8 cellular contexts compared by ENCODE assay signal in the genomic region with DNA sequence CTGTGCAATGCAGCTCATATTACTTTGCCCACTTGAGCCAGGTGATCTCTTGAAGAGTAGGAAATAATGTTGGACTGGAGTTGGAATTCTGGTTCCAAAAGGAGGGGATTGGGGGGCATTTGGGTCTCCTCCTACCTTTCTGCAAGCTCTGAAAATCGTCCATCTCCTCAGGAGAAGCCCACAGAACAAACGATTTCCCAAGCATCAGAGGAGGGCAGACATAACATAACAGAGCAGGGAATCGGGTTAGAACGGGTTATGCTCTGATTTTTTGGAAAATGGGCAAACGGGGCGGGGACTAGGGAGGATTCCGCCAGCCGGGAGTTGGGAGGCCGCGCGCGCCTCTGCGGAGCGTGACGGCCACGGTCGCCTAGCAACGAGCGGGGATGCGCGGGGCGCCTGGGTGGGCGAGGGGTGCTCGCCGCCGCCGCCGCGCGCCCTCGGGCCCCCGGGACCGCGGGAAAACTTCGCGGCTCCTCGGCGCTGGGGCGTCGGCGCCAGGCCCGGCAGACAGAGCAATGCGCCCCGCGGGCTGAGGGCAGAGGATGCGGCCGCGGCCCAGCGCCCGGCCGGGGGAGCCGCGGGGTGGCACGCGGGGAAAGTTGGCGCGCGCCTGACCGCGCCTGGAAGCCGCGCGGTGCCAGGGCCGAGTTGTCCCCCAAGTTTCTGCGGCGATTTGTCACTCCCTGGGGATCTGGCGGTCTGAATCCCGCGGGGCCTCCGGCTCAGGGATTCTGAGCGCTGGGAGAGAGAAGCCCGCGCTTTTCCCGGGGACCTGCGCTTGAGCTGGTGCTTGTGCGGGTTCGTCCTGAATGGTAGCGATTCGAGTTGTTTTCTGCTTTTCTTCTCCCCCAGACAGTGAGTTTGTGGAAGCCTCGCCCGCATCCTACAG. TPM values are rescaled to one million over a fixed set of nuclear protein-coding genes. Genes with fewer than 3 reads are reported as not detected.
DNase-seq lines count a peak whose midpoint lies in the region; ATAC-seq and TF ChIP-seq lines count a peak whose summit lies in the region.

No MANE protein-coding gene starts in this region.

- CTCF ChIA-PET in A673 (lab: Charles Lee): interaction anchor here (0.6 to 0.7 kb wide), 3 partner anchors 78 to 227 kb away, joined by 3 to 4 read pairs (median 3); no protein-coding TSS in a partner anchor

- H3K36me3 ChIP-seq in A673 (ENCODE audit: insufficient read depth, low read length, poor library complexity, severe bottlenecking): no peaks in the 10 kb centered on the region
- no peaks in the 10 kb centered on the region for H3K36me3 ChIP-seq in colonic mucosa
- H3K36me3 ChIP-seq in subcutaneous abdominal adipose tissue (ENCODE audit: control insufficient read depth in 5 of 5, insufficient read depth in 5 of 5, low read length in 5 of 5): no peaks in the 10 kb centered on the region

- H3K27me3 ChIP-seq in A673 (replicated peaks; ENCODE audit: insufficient read depth, low read depth, low read length, poor library complexity) (no peaks in the 10 kb centered on the region), colonic mucosa (peaks cover 43% of the 10 kb centered on the region), subcutaneous abdominal adipose tissue (ENCODE audit: control insufficient read depth in 5 of 5, insufficient read depth in 4 of 5, low read length in 5 of 5) (peaks cover 0 to 5% (median 0%) of the 10 kb centered on the region in 5 donors)

- no TSS peak for BruUV-seq in A673 (replicated peaks; lab: Mats Ljungman, UMichigan)

- H3K4me1 ChIP-seq in A673 (ENCODE audit: insufficient read depth, low read length, poor library complexity, severe bottlenecking) (peaks cover 13% of the 10 kb centered on the region), colonic mucosa (no peaks in the 10 kb centered on the region), subcutaneous abdominal adipose tissue (ENCODE audit: control insufficient read depth in 5 of 5, insufficient read depth in 5 of 5, low read length in 5 of 5) (peaks cover 0 to 17% (median 12%) of the 10 kb centered on the region in 5 donors)

- TF ChIP-seq POLR2A in lower leg skin (IDR thresholded peaks at IDR 0.05): no peak

- H3K27ac ChIP-seq in A673 (ENCODE audit: low read depth, low read length, poor library complexity, severe bottlenecking) (no peak overlapping the region), colonic mucosa (no peak overlapping the region), subcutaneous abdominal adipose tissue (ENCODE audit: low read depth, low read length) (no peak overlapping the region)

- peak overlapping the region; percentile 3 to 42 for H3K9ac ChIP-seq in colonic mucosa (ENCODE audit: low read depth in 2 of 2, low read length in 2 of 2)
- peak overlapping the region in 3 of 5 donors; percentile 52 to 65 (median 54) for H3K9ac ChIP-seq in subcutaneous abdominal adipose tissue (ENCODE audit: low read length in 5 of 5)

- 0 to 2% methylated on average over 38 to 65 of the region's 81 CpGs for WGBS in lower leg skin, 2 donors

- intact Hi-C loops in A673 (cut with micrococcal nuclease; ENCODE audit: unreplicated experiment): no loop called here
- intact Hi-C loops in colonic mucosa (cut with DNase I): no loop called here
- intact Hi-C loops in lower leg skin (cut with DNase I; ENCODE audit: low total_unique reads): no loop called here

- POLR2A ChIA-PET in A673 (lab: Charles Lee; ENCODE audit: low non-redundant PET): no interaction called here

- DNase-seq in A673 (ENCODE audit: low spot score) (peak; percentile 82), NCI-H748 (lab: John Stamatoyannopoulos, UW; ENCODE audit: unreplicated experiment) (peak; percentile 80), colonic mucosa (peak; percentile 48), lower leg skin (ENCODE audit: low spot score in 2 of 2) (peak; percentile 33 to 87)

- ATAC-seq in GM18868 (IDR thresholded peaks at IDR 0.05; ENCODE audit: unreplicated experiment) (peak; percentile 46), GM18517 (IDR thresholded peaks at IDR 0.05; ENCODE audit: unreplicated experiment) (no peak), HG02763 (IDR thresholded peaks at IDR 0.05; ENCODE audit: unreplicated experiment) (no peak)

- TF ChIP-seq CTCF in A673 (conservative IDR thresholded peaks at IDR 0.05; ENCODE audit: low read depth, low read length) (no peak), colonic mucosa (IDR thresholded peaks at IDR 0.05) (no peak), lower leg skin (IDR thresholded peaks at IDR 0.05) (no peak)

- H3K9me3 ChIP-seq in A673 (ENCODE audit: low read depth, low read length, poor library complexity, severe bottlenecking) (no peaks in the 10 kb centered on the region), colonic mucosa (no peaks in the 10 kb centered on the region), subcutaneous abdominal adipose tissue (ENCODE audit: control insufficient read depth in 5 of 5, low read length in 5 of 5) (no peaks in the 10 kb centered on the region)

- H3K4me3 ChIP-seq in A673 (ENCODE audit: low read depth, low read length, poor library complexity, severe bottlenecking): peak overlapping the region; percentile 66
- peak overlapping the region; percentile 40 for H3K4me3 ChIP-seq in colonic mucosa
- peak overlapping the region; percentile 37 for H3K4me3 ChIP-seq in lower leg skin (ENCODE audit: low read depth, poor library complexity, severe bottlenecking)
- peak overlapping the region; percentile 52 to 78 (median 70) for H3K4me3 ChIP-seq in subcutaneous abdominal adipose tissue (ENCODE audit: low read depth in 1 of 5, low read length in 5 of 5)

RNA-seq across cellular contexts. Expression of gene AMOTL1, which starts 27.8 kb away (rescaled TPM):
- total RNA-seq in A673 (2021) (67.8 and 68.5 TPM in 2 replicates), colonic mucosa (10 to 100 TPM in 1 of 2 donors, 1 to 10 TPM in 1; 3.1 to 13.9 TPM), lower leg skin (10 to 100 TPM; 45.3 to 72.0 (median 64.8) TPM)
